Comparison of ENCODE assay signal across 1 cellular context in the genomic region with DNA sequence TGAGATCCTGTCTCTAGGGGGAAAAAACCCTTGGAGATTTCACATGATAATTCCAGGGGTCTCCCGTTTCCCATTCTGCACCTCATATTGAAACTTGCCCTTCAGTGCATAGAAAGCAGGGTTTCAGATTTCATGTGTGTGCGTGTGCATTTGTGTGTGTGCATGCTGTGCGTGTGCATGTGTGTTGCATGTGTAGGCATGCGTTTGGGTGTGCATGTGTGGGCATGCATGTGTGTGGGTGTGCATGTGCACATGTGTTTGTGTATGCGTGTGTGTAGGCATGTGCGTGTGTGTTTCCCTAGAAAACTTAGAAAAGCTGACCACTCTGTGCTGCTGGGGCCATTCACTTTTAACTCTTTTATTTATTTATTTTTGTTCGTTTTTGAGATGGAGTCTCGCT.
TF ChIP-seq lines count a peak whose summit lies in the region.

No MANE protein-coding gene starts in this region.

TF ChIP-seq in HepG2, 621 proteins besides CTCF, POLR2A, EP300 and RAD21:
- TF ChIP-seq, protein P1, sequence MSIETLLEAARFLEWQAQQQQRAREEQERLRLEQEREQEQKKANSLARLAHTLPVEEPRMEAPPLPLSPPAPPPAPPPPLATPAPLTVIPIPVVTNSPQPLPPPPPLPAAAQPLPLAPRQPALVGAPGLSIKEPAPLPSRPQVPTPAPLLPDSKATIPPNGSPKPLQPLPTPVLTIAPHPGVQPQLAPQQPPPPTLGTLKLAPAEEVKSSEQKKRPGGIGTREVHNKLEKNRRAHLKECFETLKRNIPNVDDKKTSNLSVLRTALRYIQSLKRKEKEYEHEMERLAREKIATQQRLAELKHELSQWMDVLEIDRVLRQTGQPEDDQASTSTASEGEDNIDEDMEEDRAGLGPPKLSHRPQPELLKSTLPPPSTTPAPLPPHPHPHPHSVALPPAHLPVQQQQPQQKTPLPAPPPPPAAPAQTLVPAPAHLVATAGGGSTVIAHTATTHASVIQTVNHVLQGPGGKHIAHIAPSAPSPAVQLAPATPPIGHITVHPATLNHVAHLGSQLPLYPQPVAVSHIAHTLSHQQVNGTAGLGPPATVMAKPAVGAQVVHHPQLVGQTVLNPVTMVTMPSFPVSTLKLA (IDR thresholded peaks at IDR 0.05) = peak; percentile 96
- TF ChIP-seq KLF11 (CRISPR knock-in tag; IDR thresholded peaks at IDR 0.05) (no peak), GABPB1 (CRISPR knock-in tag; IDR thresholded peaks at IDR 0.05) (no peak), ZNF770 (CRISPR knock-in tag; IDR thresholded peaks at IDR 0.05) (0 out of 2 replicates have a peak, but pooled peaks have one; percentile 11), JDP2 (CRISPR knock-in tag; IDR thresholded peaks at IDR 0.05; ENCODE audit: borderline replicate concordance) (no peak), RBFOX2 (IDR thresholded peaks at IDR 0.05; ENCODE audit: low read depth, low read length) (no peak), SKI (IDR thresholded peaks at IDR 0.05; ENCODE audit: partially characterized antibody) (no peak), ZNF737 (CRISPR knock-in tag; IDR thresholded peaks at IDR 0.05; ENCODE audit: borderline replicate concordance) (no peak), SKIL (CRISPR knock-in tag; IDR thresholded peaks at IDR 0.05; ENCODE audit: borderline replicate concordance) (no peak), SNAPC2 (CRISPR knock-in tag; IDR thresholded peaks at IDR 0.05) (no peak)
